1 cellular context compared by ENCODE assay signal in genomic region chr9:71725590-71726338, GRCh38.
TF ChIP-seq lines count a peak whose summit lies in the region.

No MANE protein-coding gene starts in this region.

TF ChIP-seq in HepG2, 621 proteins besides CTCF, POLR2A, EP300 and RAD21 (continued from another document and continues in another):
- no peak for TF ChIP-seq ZNF597 (CRISPR knock-in tag; IDR thresholded peaks at IDR 0.05)
- no peak for TF ChIP-seq RBM39 (IDR thresholded peaks at IDR 0.05; ENCODE audit: low read depth, low read length, poor library complexity, severe bottlenecking)
- TF ChIP-seq ZNF672 (CRISPR knock-in tag; IDR thresholded peaks at IDR 0.05), result no peak
- TF ChIP-seq TBP (CRISPR knock-in tag; IDR thresholded peaks at IDR 0.05), result no peak
- TF ChIP-seq NFE2L2 (IDR thresholded peaks at IDR 0.05; ENCODE audit: low read length), result no peak
- TF ChIP-seq POLR2AphosphoS5 (IDR thresholded peaks at IDR 0.05; ENCODE audit: low read depth, low read length), result no peak
- TF ChIP-seq TFDP2 (CRISPR knock-in tag; IDR thresholded peaks at IDR 0.05), result no peak
- TF ChIP-seq MIER3 (CRISPR knock-in tag; IDR thresholded peaks at IDR 0.05; ENCODE audit: borderline replicate concordance), result peak; percentile 90; the same call in 1 of the 2 replicates
- no peak for TF ChIP-seq ZNF598 (CRISPR knock-in tag; IDR thresholded peaks at IDR 0.05; ENCODE audit: borderline replicate concordance)
- TF ChIP-seq RCOR2 (CRISPR knock-in tag; IDR thresholded peaks at IDR 0.05), result peak; percentile 86
- no peak; the same call in 1 of the 2 replicates for TF ChIP-seq HNF4G (IDR thresholded peaks at IDR 0.05; ENCODE audit: borderline replicate concordance, low read depth, low read length)
- no peak for TF ChIP-seq HNF4G (CRISPR knock-in tag; IDR thresholded peaks at IDR 0.05; ENCODE audit: borderline replicate concordance, low read depth)
- TF ChIP-seq MXD3 (CRISPR knock-in tag; IDR thresholded peaks at IDR 0.05), result no peak
- peak; percentile 72; the same call in 1 of the 2 replicates for TF ChIP-seq HMGXB3 (CRISPR knock-in tag; IDR thresholded peaks at IDR 0.05; ENCODE audit: borderline replicate concordance)
- TF ChIP-seq THRA (CRISPR knock-in tag; IDR thresholded peaks at IDR 0.05; ENCODE audit: borderline replicate concordance), result peak; percentile 75
- TF ChIP-seq FIP1L1 (IDR thresholded peaks at IDR 0.05; ENCODE audit: borderline replicate concordance, insufficient read depth, low read depth, low read length), result no peak
- no peak for TF ChIP-seq GMEB1 (CRISPR knock-in tag; IDR thresholded peaks at IDR 0.05; ENCODE audit: borderline replicate concordance)
- TF ChIP-seq PRDM10 (CRISPR knock-in tag; IDR thresholded peaks at IDR 0.05; ENCODE audit: low read depth), result no peak
- no peak for TF ChIP-seq ZNF484 (CRISPR knock-in tag; IDR thresholded peaks at IDR 0.05; ENCODE audit: borderline replicate concordance, low read depth)
- TF ChIP-seq BCLAF1 (IDR thresholded peaks at IDR 0.05), result no peak
- no peak for TF ChIP-seq FOXC1 (CRISPR knock-in tag; IDR thresholded peaks at IDR 0.05; ENCODE audit: borderline replicate concordance)
- TF ChIP-seq FOSL2 (CRISPR knock-in tag; IDR thresholded peaks at IDR 0.05), result peak; percentile 100
- no peak for TF ChIP-seq ZNF543 (CRISPR knock-in tag; IDR thresholded peaks at IDR 0.05)
- TF ChIP-seq CREB1 (IDR thresholded peaks at IDR 0.05), result peak; percentile 46; the same call in 1 of the 2 replicates
- peak; percentile 76 for TF ChIP-seq CREB1 (CRISPR knock-in tag; IDR thresholded peaks at IDR 0.05)
- no peak for TF ChIP-seq ZNF343 (CRISPR knock-in tag; IDR thresholded peaks at IDR 0.05)
- no peak for TF ChIP-seq TOE1 (CRISPR knock-in tag; IDR thresholded peaks at IDR 0.05)
- TF ChIP-seq GFI1 (CRISPR knock-in tag; IDR thresholded peaks at IDR 0.05; ENCODE audit: borderline replicate concordance), result 0 out of 2 replicates have a peak, but pooled peaks have one; percentile 34
- TF ChIP-seq GATAD1 (CRISPR knock-in tag; IDR thresholded peaks at IDR 0.05), result peak; percentile 56; the same call in 1 of the 2 replicates
- no peak for TF ChIP-seq ZNF713 (CRISPR knock-in tag; IDR thresholded peaks at IDR 0.05)
- no peak for TF ChIP-seq MAF1 (CRISPR knock-in tag; IDR thresholded peaks at IDR 0.05; ENCODE audit: borderline replicate concordance)
- peak; percentile 29; the same call in 1 of the 2 replicates for TF ChIP-seq SMC3 (IDR thresholded peaks at IDR 0.05; ENCODE audit: low read length)
- no peak for TF ChIP-seq NR1H2 (CRISPR knock-in tag; IDR thresholded peaks at IDR 0.05; ENCODE audit: borderline replicate concordance, low read depth)
- no peak for TF ChIP-seq ATF1 (CRISPR knock-in tag; IDR thresholded peaks at IDR 0.05)
- TF ChIP-seq BATF2 (CRISPR knock-in tag; IDR thresholded peaks at IDR 0.05), result no peak
- TF ChIP-seq ZNF468 (CRISPR knock-in tag; IDR thresholded peaks at IDR 0.05), result no peak
- no peak for TF ChIP-seq RBAK (CRISPR knock-in tag; IDR thresholded peaks at IDR 0.05)
- peak; percentile 72; the same call in 1 of the 2 replicates for TF ChIP-seq IRF2 (CRISPR knock-in tag; IDR thresholded peaks at IDR 0.05)
- no peak for TF ChIP-seq HMGA1 (CRISPR knock-in tag; conservative IDR thresholded peaks at IDR 0.05)
- TF ChIP-seq SNAPC5 (CRISPR knock-in tag; IDR thresholded peaks at IDR 0.05; ENCODE audit: borderline replicate concordance), result no peak
- no peak for TF ChIP-seq ZNF441 (CRISPR knock-in tag; IDR thresholded peaks at IDR 0.05; ENCODE audit: borderline replicate concordance)
- peak; percentile 46; the same call in 1 of the 2 replicates for TF ChIP-seq ZKSCAN8 (CRISPR knock-in tag; IDR thresholded peaks at IDR 0.05; ENCODE audit: borderline replicate concordance)
- no peak for TF ChIP-seq HNRNPL (IDR thresholded peaks at IDR 0.05; ENCODE audit: low read depth, low read length)
- no peak for TF ChIP-seq ZNF703 (CRISPR knock-in tag; IDR thresholded peaks at IDR 0.05; ENCODE audit: borderline replicate concordance)
- TF ChIP-seq SYNCRIP (IDR thresholded peaks at IDR 0.05; ENCODE audit: insufficient read depth, low read depth, low read length), result no peak
- TF ChIP-seq PRPF4 (IDR thresholded peaks at IDR 0.05; ENCODE audit: low read depth, low read length, poor library complexity, severe bottlenecking), result no peak
- TF ChIP-seq ZNF737 (CRISPR knock-in tag; IDR thresholded peaks at IDR 0.05; ENCODE audit: borderline replicate concordance), result no peak
- TF ChIP-seq MIXL1 (CRISPR knock-in tag; IDR thresholded peaks at IDR 0.05), result peak; percentile 93
- TF ChIP-seq ZNF446 (CRISPR knock-in tag; IDR thresholded peaks at IDR 0.05), result no peak
- TF ChIP-seq SALL1 (CRISPR knock-in tag; IDR thresholded peaks at IDR 0.05), result peak; percentile 81; the same call in 1 of the 2 replicates
- no peak for TF ChIP-seq RARG (CRISPR knock-in tag; IDR thresholded peaks at IDR 0.05; ENCODE audit: low read depth)
- TF ChIP-seq ZNF724P (CRISPR knock-in tag; IDR thresholded peaks at IDR 0.05; ENCODE audit: borderline replicate concordance), result no peak
- TF ChIP-seq CHCHD3 (CRISPR knock-in tag; IDR thresholded peaks at IDR 0.05), result no peak
